Comparison of ENCODE assay signal across 20 cellular contexts in the genomic region with DNA sequence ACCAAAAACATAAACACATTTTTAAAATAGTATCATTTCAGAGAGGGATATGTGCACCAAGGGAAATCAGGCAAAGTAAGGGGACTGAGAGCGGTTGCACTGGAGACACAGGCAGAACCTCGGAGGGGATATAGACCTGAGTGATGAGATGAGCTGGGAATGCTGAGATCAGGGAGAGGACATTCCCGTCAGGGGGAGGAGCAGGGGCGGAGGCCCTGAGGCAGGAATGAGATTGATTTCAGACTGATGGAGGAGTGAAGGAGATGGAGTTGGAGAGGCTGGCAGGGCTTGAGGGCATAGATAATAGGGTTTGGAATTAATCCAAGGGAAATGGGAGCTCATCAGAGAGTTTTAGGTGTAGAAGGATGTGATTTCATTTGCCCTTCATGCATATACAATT. TPM values are rescaled to one million over a fixed set of nuclear protein-coding genes. Genes with fewer than 3 reads are reported as not detected.
A peak's percentile ranks its signal among the peaks of the same experiment; 100 is the strongest.
DNase-seq lines count a peak whose midpoint lies in the region.
"Had no signal": no experiment of that assay in that cellular context is flagged by ENCODE, and none has a peak within 500 bp of the region (broad histone marks: within the 10 kb centered on the region; RNA-seq: fewer than 3 reads in every experiment).

No MANE protein-coding gene starts in this region.

- peak overlapping the region; percentile 97 for H3K27ac Mint-ChIP-seq in activated T-cell treated with anti-CD3 and anti-CD28 coated beads, Interleukin-2, amount 50 U/mL, for 24 hours
- peak overlapping the region; percentile 8 to 86 (median 36) for H3K27ac Mint-ChIP-seq in immature natural killer cell
- H3K27ac Mint-ChIP-seq: H9, nephron progenitor cell, progenitor cell of endocrine pancreas, type B pancreatic cell, WTC11 had no signal

- H3K4me3 Mint-ChIP-seq in activated T-cell treated with anti-CD3 and anti-CD28 coated beads, Interleukin-2, amount 50 U/mL, for 24 hours = peak overlapping the region; percentile 88
- H3K4me3 Mint-ChIP-seq in immature natural killer cell = no peak overlapping the region
- H3K4me3 Mint-ChIP-seq: H9, memory B cell, nephron progenitor cell, type B pancreatic cell, WTC11 had no signal

- no peaks in the 10 kb centered on the region for H3K9me3 Mint-ChIP-seq in activated T-cell treated with anti-CD3 and anti-CD28 coated beads, Interleukin-2, amount 50 U/mL, for 24 hours
- no peaks in the 10 kb centered on the region for H3K9me3 Mint-ChIP-seq in immature natural killer cell
- H3K9me3 Mint-ChIP-seq: H9, memory B cell, nephron progenitor cell, type B pancreatic cell, WTC11 had no signal

- no peaks in the 10 kb centered on the region for H3K27me3 Mint-ChIP-seq in activated T-cell treated with anti-CD3 and anti-CD28 coated beads, Interleukin-2, amount 50 U/mL, for 24 hours
- peaks cover 0 to 2% (median 1%) of the 10 kb centered on the region in 3 donors for H3K27me3 Mint-ChIP-seq in immature natural killer cell (ENCODE audit: low read depth in 3 of 3)
- H3K27me3 Mint-ChIP-seq: memory B cell had no signal

- DNase-seq in NCI-H2171 treated with DMSO at 0.1 percent for 48 hours (lab: John Stamatoyannopoulos, UW) (peak; percentile 33), NCI-H2171 (lab: John Stamatoyannopoulos, UW) (no peak), ELF-1 (ENCODE audit: low read depth, low spot score) (peak; percentile 88), immature natural killer cell (no peak), NCI-H524 (lab: John Stamatoyannopoulos, UW) (no peak), COLO829 (ENCODE audit: low spot score) (no peak), NOMO-1 treated with DMSO at 0.1 percent for 48 hours (lab: John Stamatoyannopoulos, UW; ENCODE audit: unreplicated experiment) (no peak)
- peak; percentile 36 for DNase-seq in activated T-cell treated with anti-CD3 and anti-CD28 coated beads, Interleukin-2, amount 50 U/mL, for 24 hours
- DNase-seq: C1 segment of cervical spinal cord, cerebellar nuclear complex, H9, heart right ventricle, Karpas-422, NCI-H2227 treated with DMSO at 0.1 percent for 48 hours, nephron progenitor cell had no signal

- H3K4me1 Mint-ChIP-seq in activated T-cell treated with anti-CD3 and anti-CD28 coated beads, Interleukin-2, amount 50 U/mL, for 24 hours (ENCODE audit: low read depth) = peaks cover 96% of the 10 kb centered on the region
- peaks cover 25 to 27% of the 10 kb centered on the region in 2 donors for H3K4me1 Mint-ChIP-seq in immature natural killer cell
- H3K4me1 Mint-ChIP-seq: WTC11 had no signal

- peaks cover 93% of the 10 kb centered on the region for H3K36me3 Mint-ChIP-seq in activated T-cell treated with anti-CD3 and anti-CD28 coated beads, Interleukin-2, amount 50 U/mL, for 24 hours (ENCODE audit: low read depth)
- H3K36me3 Mint-ChIP-seq in immature natural killer cell = peaks cover 0 to 8% (median 4%) of the 10 kb centered on the region in 3 donors
- H3K36me3 Mint-ChIP-seq: memory B cell, type B pancreatic cell, WTC11 had no signal

RNA-seq across cellular contexts. Expression of a gene that starts 13.1 kb away (rescaled TPM):
- polyA plus RNA-seq in immature natural killer cell = 10 to 100 TPM; 17.3 to 47.3 (median 19.1) TPM
- polyA plus RNA-seq: smooth muscle cell had no signal

RNA-seq across cellular contexts. Expression of a gene that starts 32.6 kb away (rescaled TPM):
- polyA plus RNA-seq in immature natural killer cell = under 1 TPM in 2 of 3 donors, not detected in 1; 0.41 to 0.43 TPM

Comparison
In these comparisons a context has a peak if more than half of its experiments do, and no peak if none do; other contexts are left out.
1. DNase-seq: peak in NCI-H2171 treated with DMSO at 0.1 percent for 48 hours (single experiment), ELF-1 (single experiment) and activated T-cell treated with anti-CD3 and anti-CD28 coated beads, Interleukin-2, amount 50 U/mL, for 24 hours (single experiment); none in NCI-H2171 (single experiment), immature natural killer cell (0 of 3), NCI-H524 (0 of 2), COLO829 (single experiment) and NOMO-1 treated with DMSO at 0.1 percent for 48 hours (single experiment).